In genomic region chr1:205067031-205067430, GRCh38 we compare ENCODE assay signal across 16 cellular contexts. TPM values are rescaled to one million over a fixed set of nuclear protein-coding genes. Genes with fewer than 3 reads are reported as not detected.
DNase-seq lines count a peak whose midpoint lies in the region; ATAC-seq and TF ChIP-seq lines count a peak whose summit lies in the region.
"Had no signal": no experiment of that assay in that cellular context is flagged by ENCODE, and none has a peak within 500 bp of the region (broad histone marks: within the 10 kb centered on the region; RNA-seq: fewer than 3 reads in every experiment).

No MANE protein-coding gene starts in this region.

- TF ChIP-seq CTCF in WERI-Rb-1 (IDR thresholded peaks at IDR 0.05; ENCODE audit: low read depth, low read length) (no peak), dorsolateral prefrontal cortex (IDR thresholded peaks at IDR 0.05 in 54 of 56, conservative IDR thresholded peaks at IDR 0.05 in 2 of 56; ENCODE audit: low read depth in 1 of 56, partially characterized antibody in 56 of 56) (no peak), type B pancreatic cell (conservative IDR thresholded peaks at IDR 0.05) (no peak)

- peaks cover 4% of the 10 kb centered on the region for H3K4me1 Mint-ChIP-seq in type B pancreatic cell (ENCODE audit: unreplicated experiment)

- H3K27ac ChIP-seq in WERI-Rb-1 (no peak overlapping the region), dorsolateral prefrontal cortex (peak overlapping the region in 31 of 59 donors; percentile 0 to 64 (median 44))
- H3K27ac ChIP-seq: 22Rv1, A549, C4-2B had no signal

- no peaks in the 10 kb centered on the region for H3K36me3 ChIP-seq in WERI-Rb-1

- no peak for ATAC-seq in HG03025 (IDR thresholded peaks at IDR 0.05; ENCODE audit: low FRiP score, unreplicated experiment)
- ATAC-seq: A549 had no signal

- no peaks in the 10 kb centered on the region for H3K9me3 ChIP-seq in WERI-Rb-1 (ENCODE audit: severe bottlenecking)
- H3K9me3 ChIP-seq: A549, Caco-2 had no signal

- H3K4me3 Mint-ChIP-seq in type B pancreatic cell: no peak overlapping the region
- H3K4me3 Mint-ChIP-seq: CD4-positive, alpha-beta T cell; HFFc6 had no signal

- intact Hi-C loops in dorsolateral prefrontal cortex (cut with DNase I) (no loop called here), posterior vena cava (cut with DNase I) (no loop called here), cardiac septum (cut with DNase I) (loop anchor here (10.0 kb wide), 1 partner anchor 262 kb away; no protein-coding TSS in a partner anchor)

- no peaks in the 10 kb centered on the region for H3K9me3 Mint-ChIP-seq in type B pancreatic cell
- H3K9me3 Mint-ChIP-seq: CD4-positive, alpha-beta T cell; HFFc6 had no signal

- H3K27ac Mint-ChIP-seq in type B pancreatic cell: no peak overlapping the region
- H3K27ac Mint-ChIP-seq: CD4-positive, alpha-beta T cell; HFFc6 had no signal

- H3K4me3 ChIP-seq in WERI-Rb-1 (ENCODE audit: low read depth, low read length): no peak overlapping the region
- no peak overlapping the region for H3K4me3 ChIP-seq in dorsolateral prefrontal cortex
- H3K4me3 ChIP-seq: A549 had no signal

- peaks cover 18% of the 10 kb centered on the region for H3K27me3 Mint-ChIP-seq in type B pancreatic cell
- H3K27me3 Mint-ChIP-seq: CD4-positive, alpha-beta T cell had no signal

- H3K27me3 ChIP-seq in WERI-Rb-1 (ENCODE audit: insufficient read depth, low read depth, severe bottlenecking): no peaks in the 10 kb centered on the region
- no peaks in the 10 kb centered on the region for H3K27me3 ChIP-seq in dorsolateral prefrontal cortex

- peak; percentile 8 for DNase-seq in WERI-Rb-1
- peak in 2 of 10 donors; percentile 6 to 22 for DNase-seq in dorsolateral prefrontal cortex
- peak; percentile 8 for DNase-seq in posterior vena cava (ENCODE audit: low spot score)
- peak; percentile 37 for DNase-seq in type B pancreatic cell (ENCODE audit: extremely low spot score, unreplicated experiment)
- no peak for DNase-seq in stimulated activated naive CD4-positive, alpha-beta T cell (lab: John Stamatoyannopoulos, UW)
- DNase-seq in cardiac septum (ENCODE audit: low spot score): no peak
- DNase-seq: AML-193, Caco-2, GOT3, H7, HFFc6 had no signal

- no peaks in the 10 kb centered on the region for H3K36me3 Mint-ChIP-seq in type B pancreatic cell

RNA-seq across cellular contexts. Expression of gene TMEM81, which starts 17.2 kb away (rescaled TPM):
- total RNA-seq in dorsolateral prefrontal cortex (10 to 100 TPM in 39 of 120 experiments, 1 to 10 TPM in 81; 4.7 to 14.8 (median 8.4) TPM), posterior vena cava (1 to 10 TPM; 1.4 to 1.5 TPM), type B pancreatic cell (ENCODE audit: low replicate concordance) (3.3 and 5.8 TPM in 2 replicates), cardiac septum (1.7 TPM)

RNA-seq across cellular contexts. Expression of gene CNTN2, which starts 24.0 kb away (rescaled TPM):
- total RNA-seq in dorsolateral prefrontal cortex (1,000 to 10,000 TPM in 1 of 120 experiments, 100 to 1,000 TPM in 115, 10 to 100 TPM in 4; 87.4 to 1,120 (median 263) TPM), posterior vena cava (under 1 TPM; 0.14 to 0.28 TPM), type B pancreatic cell (ENCODE audit: low replicate concordance) (0.59 and 6.3 TPM in 2 replicates), cardiac septum (0.30 TPM)
- total RNA-seq: Caco-2; CD4-positive, alpha-beta T cell; H7; HFFc6 had no signal

RNA-seq across cellular contexts. Expression of gene RBBP5, which starts 54.7 kb away (rescaled TPM):
- total RNA-seq in dorsolateral prefrontal cortex (10 to 100 TPM; 14.3 to 46.6 (median 24.8) TPM), posterior vena cava (10 to 100 TPM in 1 of 2 donors, 1 to 10 TPM in 1; 8.3 to 10.2 TPM), type B pancreatic cell (ENCODE audit: low replicate concordance) (16.5 and 21.4 TPM in 2 replicates), cardiac septum (10.1 TPM)

Comparison
In these comparisons a context has a peak if more than half of its experiments do, and no peak if none do; other contexts are left out.
1. DNase-seq: peak in WERI-Rb-1 (single experiment), posterior vena cava (single experiment) and type B pancreatic cell (single experiment); none in stimulated activated naive CD4-positive, alpha-beta T cell (0 of 6) and cardiac septum (single experiment).
2. RNA of gene CNTN2, which starts 24.0 kb away (total RNA-seq): 87.4 to 1,120 TPM in dorsolateral prefrontal cortex; 0.59 to 6.3 TPM in type B pancreatic cell, 0.30 TPM in cardiac septum (single experiment) and 0.14 to 0.28 TPM in posterior vena cava; every median in the first group is over 10 times any median in the second.